ENCODE assay signal across 11 cellular contexts in the genomic region with DNA sequence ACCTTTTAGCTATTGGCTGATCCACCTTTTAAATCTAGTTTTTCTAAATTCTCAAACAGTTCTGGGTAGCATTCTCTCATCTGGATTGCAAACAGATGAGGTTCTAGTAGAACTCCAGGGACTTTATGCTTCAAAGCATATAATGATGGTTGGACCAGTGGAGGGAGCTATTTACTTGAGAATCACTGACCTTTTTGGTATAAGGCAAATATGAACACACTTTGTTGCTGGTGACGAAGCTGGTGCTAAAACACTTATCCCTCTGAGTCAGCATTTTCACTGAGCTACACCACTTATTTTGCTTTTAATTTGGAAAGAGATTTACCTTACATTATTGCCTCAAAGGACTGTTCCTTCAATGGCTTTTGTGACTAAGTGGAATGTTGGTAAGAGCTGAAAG. TPM values are rescaled to one million over a fixed set of nuclear protein-coding genes. Genes with fewer than 3 reads are reported as not detected.
DNase-seq lines count a peak whose midpoint lies in the region; ATAC-seq and TF ChIP-seq lines count a peak whose summit lies in the region.
"Had no signal": no experiment of that assay in that cellular context is flagged by ENCODE, and none has a peak within 500 bp of the region (broad histone marks: within the 10 kb centered on the region; RNA-seq: fewer than 3 reads in every experiment).

No MANE protein-coding gene starts in this region.

- DNase-seq in T47D (ENCODE audit: low read depth in 1 of 2, low spot score in 1 of 2) (peak; percentile 28 to 86), mammary epithelial cell (no peak), NCI-H82 treated with DMSO at 0.1 percent for 48 hours (lab: John Stamatoyannopoulos, UW; ENCODE audit: unreplicated experiment) (peak; percentile 46), fibroblast of mammary gland (ENCODE audit: low read depth) (peak; percentile 63), upper lobe of right lung (no peak), coronary artery (ENCODE audit: low spot score) (no peak)
- DNase-seq: activated naive CD4-positive, alpha-beta T cell treated with Interleukin-2 at 50 U/mL for 16 hours; upper lobe of left lung had no signal

- no peak overlapping the region for H3K9ac ChIP-seq in mammary epithelial cell (ENCODE audit: insufficient read depth, low read length)

- H2AFZ ChIP-seq in mammary epithelial cell (ENCODE audit: low read depth, low read length) = no peak overlapping the region

- intact Hi-C loops in mammary epithelial cell (cut with micrococcal nuclease) (no loop called here), upper lobe of right lung (cut with DNase I) (no loop called here)

- no peak overlapping the region for H3K4me3 ChIP-seq in mammary epithelial cell (replicated peaks in 1 of 3; ENCODE audit: insufficient read depth in 1 of 3, low read depth in 2 of 3, low read length in 3 of 3)
- H3K4me3 ChIP-seq in fibroblast of mammary gland (ENCODE audit: control insufficient read depth, low read depth, low read length) = no peak overlapping the region
- H3K4me3 ChIP-seq in upper lobe of right lung = no peak overlapping the region
- no peak overlapping the region for H3K4me3 ChIP-seq in coronary artery
- H3K4me3 ChIP-seq: upper lobe of left lung had no signal

- H3K4me1 ChIP-seq in mammary epithelial cell (ENCODE audit: insufficient read depth, low read length) (no peaks in the 10 kb centered on the region), upper lobe of right lung (no peaks in the 10 kb centered on the region)
- H3K4me1 ChIP-seq: upper lobe of left lung had no signal

- TF ChIP-seq CTCF in mammary epithelial cell (conservative IDR thresholded peaks at IDR 0.05 in 1 of 2, IDR thresholded peaks at IDR 0.05 in 1 of 2; ENCODE audit: extremely low read depth in 1 of 2, insufficient read depth in 1 of 2, low read depth in 1 of 2, low read length in 2 of 2) = peak in 1 of 2 donors; percentile 37
- TF ChIP-seq CTCF in fibroblast of mammary gland (conservative IDR thresholded peaks at IDR 0.05; ENCODE audit: control insufficient read depth, insufficient read depth, low read depth, low read length) = peak; percentile 24
- no peak for TF ChIP-seq CTCF in upper lobe of right lung (IDR thresholded peaks at IDR 0.05)
- no peak for TF ChIP-seq CTCF in coronary artery (IDR thresholded peaks at IDR 0.05)

- no peaks in the 10 kb centered on the region for H3K79me2 ChIP-seq in mammary epithelial cell (ENCODE audit: insufficient read depth, low read length)

- H3K27ac ChIP-seq in mammary epithelial cell (ENCODE audit: insufficient read depth, low read depth, low read length) (no peak overlapping the region), upper lobe of right lung (no peak overlapping the region), coronary artery (no peak overlapping the region)
- H3K27ac ChIP-seq: upper lobe of left lung had no signal

- BruUV-seq in mammary epithelial cell (replicated peaks; lab: Mats Ljungman, UMichigan) = no TSS peak

- H3K9me3 ChIP-seq in mammary epithelial cell (replicated peaks; ENCODE audit: insufficient read depth, low read length) = no peaks in the 10 kb centered on the region
- no peaks in the 10 kb centered on the region for H3K9me3 ChIP-seq in upper lobe of right lung
- H3K9me3 ChIP-seq: upper lobe of left lung had no signal

- H4K20me1 ChIP-seq in mammary epithelial cell (ENCODE audit: insufficient read depth, low read length) = no peaks in the 10 kb centered on the region

- ATAC-seq in upper lobe of right lung (peak; percentile 49), HG03378 (IDR thresholded peaks at IDR 0.05; ENCODE audit: unreplicated experiment) (no peak), HG03460 (IDR thresholded peaks at IDR 0.05; ENCODE audit: unreplicated experiment) (no peak)

- dilution Hi-C loops in mammary epithelial cell (cut with HindIII; ENCODE audit: low sequenced_read_pairs) = no loop called here

- in situ Hi-C loops in T47D (cut with HindIII; ENCODE audit: low pct_unique_long_range_greater_than_20kb, low sequenced_read_pairs) = no loop called here
- in situ Hi-C loops in mammary epithelial cell (cut with MboI; ENCODE audit: low sequenced_read_pairs in 2 of 2) = no loop called here

- CTCF ChIA-PET in mammary epithelial cell (lab: Charles Lee; ENCODE audit: low non-redundant PET) = no interaction called here

- no peak overlapping the region for H3K4me2 ChIP-seq in mammary epithelial cell (ENCODE audit: insufficient read depth, low read depth, low read length)

- H3K27me3 ChIP-seq in mammary epithelial cell (ENCODE audit: insufficient read depth, low read length) = peaks cover 1% of the 10 kb centered on the region
- H3K27me3 ChIP-seq in upper lobe of right lung = no peaks in the 10 kb centered on the region
- H3K27me3 ChIP-seq: upper lobe of left lung had no signal

- H3K36me3 ChIP-seq in mammary epithelial cell (ENCODE audit: insufficient read depth, low read length) (no peaks in the 10 kb centered on the region), upper lobe of right lung (no peaks in the 10 kb centered on the region)
- H3K36me3 ChIP-seq: upper lobe of left lung had no signal

- 60% methylated on average over 1 of the region's 1 CpG for WGBS in mammary epithelial cell (ENCODE audit: low coverage, missing lambda C conversion rate)

RNA-seq across cellular contexts. Expression of a gene that starts 58.6 kb away (rescaled TPM):
- not detected for total RNA-seq in mammary epithelial cell
- not detected for polyA plus RNA-seq in mammary epithelial cell
- not detected for polyA minus RNA-seq in mammary epithelial cell
- total RNA-seq in upper lobe of right lung = 0.09 TPM
- total RNA-seq: myocyte had no signal

Comparison
In these comparisons a context has a peak if more than half of its experiments do, and no peak if none do; other contexts are left out.
1. DNase-seq: peak in T47D (2 of 2), NCI-H82 treated with DMSO at 0.1 percent for 48 hours (single experiment) and fibroblast of mammary gland (single experiment); none in mammary epithelial cell (single experiment), upper lobe of right lung (single experiment) and coronary artery (single experiment).